ENCODE assay signal across 1 cellular context in genomic region chr19:49440439-49441209, GRCh38.
TF ChIP-seq lines count a peak whose summit lies in the region.

No MANE protein-coding gene starts in this region.

TF ChIP-seq in IMR-90, 13 proteins besides CTCF, POLR2A, EP300 and RAD21:
- no peak for TF ChIP-seq USF2 (IDR thresholded peaks at IDR 0.05; ENCODE audit: low read depth, low read length)
- TF ChIP-seq ELK1 (IDR thresholded peaks at IDR 0.05; ENCODE audit: borderline replicate concordance, low read depth, low read length): no peak
- no peak for TF ChIP-seq CHD1 (IDR thresholded peaks at IDR 0.05; ENCODE audit: low read depth, low read length)
- TF ChIP-seq MAZ (IDR thresholded peaks at IDR 0.05; ENCODE audit: borderline replicate concordance, low read depth, low read length): no peak
- no peak for TF ChIP-seq SMC3 (IDR thresholded peaks at IDR 0.05; ENCODE audit: low read depth, low read length)
- TF ChIP-seq NFE2L2 (IDR thresholded peaks at IDR 0.05; ENCODE audit: low read depth, low read length): no peak
- TF ChIP-seq MXI1 (IDR thresholded peaks at IDR 0.05; ENCODE audit: borderline replicate concordance, low read depth, low read length): no peak
